9 cellular contexts compared by ENCODE assay signal in genomic region chr11:117221775-117222517, GRCh38. TPM values are rescaled to one million over a fixed set of nuclear protein-coding genes. Genes with fewer than 3 reads are reported as not detected.
DNase-seq lines count a peak whose midpoint lies in the region; ATAC-seq and TF ChIP-seq lines count a peak whose summit lies in the region.
"Had no signal": no experiment of that assay in that cellular context is flagged by ENCODE, and none has a peak within 500 bp of the region (broad histone marks: within the 10 kb centered on the region; RNA-seq: fewer than 3 reads in every experiment).

No MANE protein-coding gene starts in this region.

- TF ChIP-seq CTCF in mammary epithelial cell (conservative IDR thresholded peaks at IDR 0.05 in 1 of 2, IDR thresholded peaks at IDR 0.05 in 1 of 2; ENCODE audit: extremely low read depth in 1 of 2, insufficient read depth in 1 of 2, low read depth in 1 of 2, low read length in 2 of 2), result no peak
- TF ChIP-seq CTCF in mesothelial cell of epicardium (IDR thresholded peaks at IDR 0.05; ENCODE audit: unreplicated experiment), result no peak

- intact Hi-C loops in mammary epithelial cell (cut with micrococcal nuclease), result no loop called here

- POLR2A ChIA-PET in HEK293T (lab: Yijun Ruan, JAX), result interaction anchor here (1.0 to 1.4 kb wide), 3 partner anchors 10 to 44 kb away, joined by 3 to 7 read pairs (median 4); partner anchors contain the start of genes PCSK7, RNF214 and SIDT2

- no peaks in the 10 kb centered on the region for H3K27me3 ChIP-seq in mammary epithelial cell (ENCODE audit: insufficient read depth, low read length)

- no peak overlapping the region for H3K27ac ChIP-seq in mammary epithelial cell (ENCODE audit: insufficient read depth, low read depth, low read length)

- peak overlapping the region; percentile 42 for H3K4me2 ChIP-seq in mammary epithelial cell (ENCODE audit: insufficient read depth, low read depth, low read length)

- no peak overlapping the region for H3K4me3 ChIP-seq in mammary epithelial cell (replicated peaks in 1 of 3; ENCODE audit: insufficient read depth in 1 of 3, low read depth in 2 of 3, low read length in 3 of 3)
- H3K4me3 ChIP-seq: skin epidermis had no signal

- H3K9me3 ChIP-seq in mammary epithelial cell (replicated peaks; ENCODE audit: insufficient read depth, low read length), result no peaks in the 10 kb centered on the region

- H3K79me2 ChIP-seq in mammary epithelial cell (ENCODE audit: insufficient read depth, low read length), result no peaks in the 10 kb centered on the region

- H3K4me3 Mint-ChIP-seq in mesothelial cell of epicardium, result no peak overlapping the region

- peaks cover 16% of the 10 kb centered on the region for H3K4me1 Mint-ChIP-seq in mesothelial cell of epicardium

- H2AFZ ChIP-seq in mammary epithelial cell (ENCODE audit: low read depth, low read length), result peak overlapping the region; percentile 8

- H3K4me1 ChIP-seq in mammary epithelial cell (ENCODE audit: insufficient read depth, low read length), result peaks cover 12% of the 10 kb centered on the region

- in situ Hi-C loops in mammary epithelial cell (cut with MboI; ENCODE audit: low sequenced_read_pairs in 2 of 2), result no loop called here

- peaks cover 26% of the 10 kb centered on the region for H3K36me3 ChIP-seq in mammary epithelial cell (ENCODE audit: insufficient read depth, low read length)

- no peak overlapping the region for H3K9ac ChIP-seq in mammary epithelial cell (ENCODE audit: insufficient read depth, low read length)

- ATAC-seq in HG03095 (IDR thresholded peaks at IDR 0.05; ENCODE audit: unreplicated experiment), result no peak
- ATAC-seq in HG02840 (IDR thresholded peaks at IDR 0.05; ENCODE audit: low FRiP score, unreplicated experiment), result no peak

- dilution Hi-C loops in mammary epithelial cell (cut with HindIII; ENCODE audit: low sequenced_read_pairs), result loop anchor here (5.0 kb wide), 2 partner anchors 50 to 95 kb away; no protein-coding TSS in a partner anchor

- H3K36me3 Mint-ChIP-seq in mesothelial cell of epicardium, result peaks cover 13% of the 10 kb centered on the region

- no peaks in the 10 kb centered on the region for H3K9me3 Mint-ChIP-seq in mesothelial cell of epicardium

- H3K27ac Mint-ChIP-seq in mesothelial cell of epicardium, result peak overlapping the region; percentile 54

- no peaks in the 10 kb centered on the region for H3K27me3 Mint-ChIP-seq in mesothelial cell of epicardium (ENCODE audit: low read depth)

- BruUV-seq in mammary epithelial cell (replicated peaks; lab: Mats Ljungman, UMichigan), result no TSS peak

- 12% methylated on average over 7 of the region's 7 CpGs for WGBS in mammary epithelial cell (ENCODE audit: low coverage, missing lambda C conversion rate)

- CTCF ChIA-PET in mammary epithelial cell (lab: Charles Lee; ENCODE audit: low non-redundant PET), result interaction anchor here (0.6 to 0.9 kb wide), 4 partner anchors 42 to 349 kb away, joined by 4 to 11 read pairs (median 6); no protein-coding TSS in a partner anchor
- CTCF ChIA-PET in HEK293T (lab: Yijun Ruan, JAX), result interaction anchor here (0.7 to 1.3 kb wide), 3 partner anchors 16 to 341 kb away, joined by 6 to 10 read pairs (median 8); no protein-coding TSS in a partner anchor

- H4K20me1 ChIP-seq in mammary epithelial cell (ENCODE audit: insufficient read depth, low read length), result no peaks in the 10 kb centered on the region

- peak; percentile 11 for DNase-seq in A172 (ENCODE audit: low spot score)
- DNase-seq in NCI-H1092 treated with DMSO at 0.1 percent for 48 hours (lab: John Stamatoyannopoulos, UW), result peak; percentile 91
- DNase-seq in mammary epithelial cell, result peak; percentile 43
- DNase-seq in mesothelial cell of epicardium (ENCODE audit: low spot score in 2 of 2, unreplicated experiment in 2 of 2), result no peak
- no peak for DNase-seq in HEK293T (ENCODE audit: extremely low spot score)
- DNase-seq in stimulated activated CD4-positive, alpha-beta T cell treated with anti-CD3 and anti-CD28 coated beads, Interleukin-2, amount 100 ng/mL, for 24 hours, result no peak

TF ChIP-seq in HEK293T, 16 proteins besides CTCF, POLR2A, EP300 and RAD21:
- no peak for TF ChIP-seq FOXK2 (IDR thresholded peaks at IDR 0.05)
- no peak for TF ChIP-seq ARNT (IDR thresholded peaks at IDR 0.05)
- no peak for TF ChIP-seq SP1 (IDR thresholded peaks at IDR 0.05)
- TF ChIP-seq SUZ12 (IDR thresholded peaks at IDR 0.05), result no peak
- TF ChIP-seq BHLHE40 (IDR thresholded peaks at IDR 0.05; ENCODE audit: borderline replicate concordance), result no peak
- no peak for TF ChIP-seq HDGF (IDR thresholded peaks at IDR 0.05; ENCODE audit: borderline replicate concordance)
- TF ChIP-seq FOXM1 (IDR thresholded peaks at IDR 0.05; ENCODE audit: borderline replicate concordance), result no peak
- no peak for TF ChIP-seq ZNF384 (IDR thresholded peaks at IDR 0.05)
- TF ChIP-seq L3MBTL2 (conservative IDR thresholded peaks at IDR 0.05), result no peak
- TF ChIP-seq LEF1 (IDR thresholded peaks at IDR 0.05; ENCODE audit: borderline replicate concordance), result no peak
- TF ChIP-seq PKNOX1 (IDR thresholded peaks at IDR 0.05), result no peak
- TF ChIP-seq TARDBP (IDR thresholded peaks at IDR 0.05), result no peak
- TF ChIP-seq CTBP1 (IDR thresholded peaks at IDR 0.05; ENCODE audit: borderline replicate concordance), result no peak
- TF ChIP-seq NFRKB (IDR thresholded peaks at IDR 0.05), result no peak
- no peak for TF ChIP-seq ELF4 (IDR thresholded peaks at IDR 0.05)
- TF ChIP-seq FOXA1 (IDR thresholded peaks at IDR 0.05), result no peak
TF ChIP-seq in HEK293T: peak in this region for 0.

RNA-seq across cellular contexts. Expression of gene PCSK7, which starts 9.9 kb away (rescaled TPM):
- total RNA-seq in A172 (2014; rRNA removed; shearing (Covaris generic)), result 21.3 and 24.1 TPM in 2 replicates
- total RNA-seq in mammary epithelial cell (10 to 100 TPM; 48.8 to 80.9 TPM), mesothelial cell of epicardium (57.0 to 66.0 TPM (median 64.4 TPM) in 3 replicates)
- 39.1 TPM for polyA plus RNA-seq in mammary epithelial cell
- 37.9 TPM for polyA minus RNA-seq in mammary epithelial cell

RNA-seq across cellular contexts. Expression of gene RNF214, which starts 10.5 kb away (rescaled TPM):
- total RNA-seq in A172 (2014; rRNA removed; shearing (Covaris generic)), result 5.1 and 10.4 TPM in 2 replicates
- total RNA-seq in mammary epithelial cell (10 to 100 TPM; 10.3 to 22.4 TPM), mesothelial cell of epicardium (39.5 to 44.8 TPM (median 39.9 TPM) in 3 replicates)
- polyA plus RNA-seq in mammary epithelial cell, result 8.5 TPM
- 34.6 TPM for polyA minus RNA-seq in mammary epithelial cell

RNA-seq across cellular contexts. Expression of gene TAGLN, which starts 22.8 kb away (rescaled TPM):
- 48.3 and 102 TPM in 2 replicates for total RNA-seq in A172 (2014; rRNA removed; shearing (Covaris generic))
- 1,000 to 10,000 TPM in 1 of 2 donors, 100 to 1,000 TPM in 1; 171 to 3,470 TPM for total RNA-seq in mammary epithelial cell
- polyA plus RNA-seq in mammary epithelial cell, result 55.9 TPM
- 8.0 TPM for polyA minus RNA-seq in mammary epithelial cell
- 192 to 206 TPM (median 197 TPM) in 3 replicates for total RNA-seq in mesothelial cell of epicardium

RNA-seq across cellular contexts. Expression of gene SIDT2, which starts 43.4 kb away (rescaled TPM):
- total RNA-seq in A172 (2014; rRNA removed; shearing (Covaris generic)), result 3.1 and 3.6 TPM in 2 replicates
- total RNA-seq in mammary epithelial cell (10 to 100 TPM; 17.2 to 30.6 TPM), mesothelial cell of epicardium (37.6 to 41.7 TPM (median 39.4 TPM) in 3 replicates)
- polyA plus RNA-seq in mammary epithelial cell, result 16.2 TPM
- polyA minus RNA-seq in mammary epithelial cell, result 95.0 TPM

Comparison
In these comparisons a context has a peak if more than half of its experiments do, and no peak if none do; other contexts are left out.
1. DNase-seq: peak in A172 (single experiment), NCI-H1092 treated with DMSO at 0.1 percent for 48 hours (single experiment) and mammary epithelial cell (single experiment); none in mesothelial cell of epicardium (0 of 2), HEK293T (single experiment) and stimulated activated CD4-positive, alpha-beta T cell treated with anti-CD3 and anti-CD28 coated beads, Interleukin-2, amount 100 ng/mL, for 24 hours (0 of 2).